ENCODE assay signal across 10 cellular contexts in genomic region chr14:95314609-95315008, GRCh38. TPM values are rescaled to one million over a fixed set of nuclear protein-coding genes. Genes with fewer than 3 reads are reported as not detected.
DNase-seq lines count a peak whose midpoint lies in the region; ATAC-seq, FAIRE-seq and TF ChIP-seq lines count a peak whose summit lies in the region.
"Had no signal": no experiment of that assay in that cellular context is flagged by ENCODE, and none has a peak within 500 bp of the region (broad histone marks: within the 10 kb centered on the region; RNA-seq: fewer than 3 reads in every experiment).

No MANE protein-coding gene starts in this region.

- ATAC-seq in activated CD8-positive, alpha-beta memory T cell treated with anti-CD3 and anti-CD28 coated beads, Interleukin-2, amount 10 ng/mL, durations not matched to agents 7 days and 5 days: peak; percentile 75
- ATAC-seq in HG03108 (IDR thresholded peaks at IDR 0.05; ENCODE audit: unreplicated experiment): peak; percentile 75
- ATAC-seq in right lobe of liver: peak; percentile 43 to 72 (median 52)

- peaks cover 27% of the 10 kb centered on the region for H3K4me1 Mint-ChIP-seq in activated CD8-positive, alpha-beta memory T cell treated with anti-CD3 and anti-CD28 coated beads, Interleukin-2, amount 10 ng/mL, durations not matched to agents 7 days and 5 days
- peaks cover 18% of the 10 kb centered on the region for H3K4me1 Mint-ChIP-seq in activated naive CD4-positive, alpha-beta T cell treated with anti-CD3 and anti-CD28 coated beads, Interleukin-2, amount 10 ng/mL, durations not matched to agents 7 days and 5 days

- H3K27ac ChIP-seq in right lobe of liver: peak overlapping the region; percentile 61 to 97 (median 87)
- H3K27ac ChIP-seq: C4-2B, neutrophil had no signal

- peak overlapping the region; percentile 18 for H3K27ac Mint-ChIP-seq in activated CD8-positive, alpha-beta memory T cell treated with anti-CD3 and anti-CD28 coated beads, Interleukin-2, amount 10 ng/mL, durations not matched to agents 7 days and 5 days
- H3K27ac Mint-ChIP-seq in activated naive CD4-positive, alpha-beta T cell treated with anti-CD3 and anti-CD28 coated beads, Interleukin-2, amount 10 ng/mL, durations not matched to agents 7 days and 5 days: no peak overlapping the region

- peak overlapping the region in 1 of 3 donors; percentile 20 for H3K4me3 ChIP-seq in right lobe of liver

- no peaks in the 10 kb centered on the region for H3K27me3 ChIP-seq in right lobe of liver

- no peaks in the 10 kb centered on the region for H3K36me3 ChIP-seq in right lobe of liver
- H3K36me3 ChIP-seq: neutrophil had no signal

- peaks cover 46% of the 10 kb centered on the region for H3K27me3 Mint-ChIP-seq in activated CD8-positive, alpha-beta memory T cell treated with anti-CD3 and anti-CD28 coated beads, Interleukin-2, amount 10 ng/mL, durations not matched to agents 7 days and 5 days
- peaks cover 57% of the 10 kb centered on the region for H3K27me3 Mint-ChIP-seq in activated naive CD4-positive, alpha-beta T cell treated with anti-CD3 and anti-CD28 coated beads, Interleukin-2, amount 10 ng/mL, durations not matched to agents 7 days and 5 days

- TF ChIP-seq POLR2A in right lobe of liver (IDR thresholded peaks at IDR 0.05): no peak

- H3K9me3 ChIP-seq in right lobe of liver: no peaks in the 10 kb centered on the region
- H3K9me3 ChIP-seq: neutrophil had no signal

- WGBS in right lobe of liver (ENCODE audit: insufficient coverage, low coverage, low lambda C conversion rate, missing lambda C conversion rate): 49% methylated on average over 4 of the region's 6 CpGs

- DNase-seq in activated CD8-positive, alpha-beta memory T cell treated with anti-CD3 and anti-CD28 coated beads, Interleukin-2, amount 10 ng/mL, durations not matched to agents 7 days and 5 days: peak; percentile 63
- no peak for DNase-seq in activated CD8-positive, alpha-beta memory T cell treated with anti-CD3 and anti-CD28 coated beads, Interleukin-2, amount 50 U/mL, for 4 hours
- DNase-seq in activated naive CD4-positive, alpha-beta T cell treated with anti-CD3 and anti-CD28 coated beads, Interleukin-2, amount 10 ng/mL, durations not matched to agents 7 days and 5 days: peak; percentile 26
- peak in 2 of 3 donors; percentile 72 to 77 for DNase-seq in right lobe of liver
- no peak for DNase-seq in head of caudate nucleus
- DNase-seq in urothelium cell line (ENCODE audit: low spot score): no peak
- DNase-seq in NCI-H1105 treated with DMSO at 0.1 percent for 48 hours (lab: John Stamatoyannopoulos, UW): no peak

- CTCF ChIA-PET in activated CD8-positive, alpha-beta memory T cell treated with anti-CD3 and anti-CD28 coated beads, Interleukin-2, amount 10 ng/mL, durations not matched to agents 7 days and 5 days (lab: Charles Lee): no interaction called here
- CTCF ChIA-PET in activated naive CD4-positive, alpha-beta T cell treated with anti-CD3 and anti-CD28 coated beads, Interleukin-2, amount 10 ng/mL, durations not matched to agents 7 days and 5 days (lab: Charles Lee): no interaction called here

- H3K4me1 ChIP-seq in right lobe of liver: peaks cover 0 to 70% (median 30%) of the 10 kb centered on the region in 4 donors

- H3K4me3 Mint-ChIP-seq in activated CD8-positive, alpha-beta memory T cell treated with anti-CD3 and anti-CD28 coated beads, Interleukin-2, amount 10 ng/mL, durations not matched to agents 7 days and 5 days: no peak overlapping the region
- H3K4me3 Mint-ChIP-seq in activated naive CD4-positive, alpha-beta T cell treated with anti-CD3 and anti-CD28 coated beads, Interleukin-2, amount 10 ng/mL, durations not matched to agents 7 days and 5 days: no peak overlapping the region

- H3K9me3 Mint-ChIP-seq in activated CD8-positive, alpha-beta memory T cell treated with anti-CD3 and anti-CD28 coated beads, Interleukin-2, amount 10 ng/mL, durations not matched to agents 7 days and 5 days (ENCODE audit: low read depth): no peaks in the 10 kb centered on the region
- no peaks in the 10 kb centered on the region for H3K9me3 Mint-ChIP-seq in activated naive CD4-positive, alpha-beta T cell treated with anti-CD3 and anti-CD28 coated beads, Interleukin-2, amount 10 ng/mL, durations not matched to agents 7 days and 5 days

- intact Hi-C loops in right lobe of liver (cut with DNase I) (no loop called here), head of caudate nucleus (cut with DNase I) (no loop called here)

- no peak for FAIRE-seq in urothelium cell line (lab: Jason Lieb, UNC)

- no peaks in the 10 kb centered on the region for H3K36me3 Mint-ChIP-seq in activated CD8-positive, alpha-beta memory T cell treated with anti-CD3 and anti-CD28 coated beads, Interleukin-2, amount 10 ng/mL, durations not matched to agents 7 days and 5 days
- no peaks in the 10 kb centered on the region for H3K36me3 Mint-ChIP-seq in activated naive CD4-positive, alpha-beta T cell treated with anti-CD3 and anti-CD28 coated beads, Interleukin-2, amount 10 ng/mL, durations not matched to agents 7 days and 5 days

- no peak for TF ChIP-seq CTCF in right lobe of liver (IDR thresholded peaks at IDR 0.05)

RNA-seq across cellular contexts. Expression of gene CLMN, which starts 5.1 kb away (rescaled TPM):
- under 1 TPM; 0.42 to 0.91 TPM for total RNA-seq in activated CD8-positive, alpha-beta memory T cell treated with anti-CD3 and anti-CD28 coated beads, Interleukin-2, amount 10 ng/mL, durations not matched to agents 7 days and 5 days
- total RNA-seq in right lobe of liver: 10 to 100 TPM; 18.4 to 91.8 (median 47.8) TPM

Comparison
In these comparisons a context has a peak if more than half of its experiments do, and no peak if none do; other contexts are left out.
1. DNase-seq: peak in activated CD8-positive, alpha-beta memory T cell treated with anti-CD3 and anti-CD28 coated beads, Interleukin-2, amount 10 ng/mL, durations not matched to agents 7 days and 5 days (single experiment), activated naive CD4-positive, alpha-beta T cell treated with anti-CD3 and anti-CD28 coated beads, Interleukin-2, amount 10 ng/mL, durations not matched to agents 7 days and 5 days (single experiment) and right lobe of liver (2 of 3); none in activated CD8-positive, alpha-beta memory T cell treated with anti-CD3 and anti-CD28 coated beads, Interleukin-2, amount 50 U/mL, for 4 hours (single experiment), head of caudate nucleus (0 of 42), urothelium cell line (single experiment) and NCI-H1105 treated with DMSO at 0.1 percent for 48 hours (single experiment).
2. RNA of gene CLMN, which starts 5.1 kb away (total RNA-seq): 18.4 to 91.8 TPM in right lobe of liver; 0.42 to 0.91 TPM in activated CD8-positive, alpha-beta memory T cell treated with anti-CD3 and anti-CD28 coated beads, Interleukin-2, amount 10 ng/mL, durations not matched to agents 7 days and 5 days; every median in the first group is over 10 times any median in the second.
3. Peak in every context shown above with its lines, with median percentiles within 50 percentile points of each other: ATAC-seq.